ENCODE assay signal across 10 cellular contexts in genomic region chr12:3035815-3036702, GRCh38. TPM values are rescaled to one million over a fixed set of nuclear protein-coding genes. Genes with fewer than 3 reads are reported as not detected.
DNase-seq lines count a peak whose midpoint lies in the region; ATAC-seq and TF ChIP-seq lines count a peak whose summit lies in the region.
"Had no signal": no experiment of that assay in that cellular context is flagged by ENCODE, and none has a peak within 500 bp of the region (broad histone marks: within the 10 kb centered on the region; RNA-seq: fewer than 3 reads in every experiment).

No MANE protein-coding gene starts in this region.

- TF ChIP-seq RAD21 in Ishikawa (IDR thresholded peaks at IDR 0.05; ENCODE audit: low read depth): peak; percentile 26; the same call in 1 of the 2 replicates

- H3K36me3 Mint-ChIP-seq in Calu3 (ENCODE audit: insufficient read depth, unreplicated experiment) (peaks cover 10% of the 10 kb centered on the region), neural crest cell (ENCODE audit: low read depth) (no peaks in the 10 kb centered on the region)
- H3K36me3 Mint-ChIP-seq in activated T-cell treated with anti-CD3 and anti-CD28 coated beads, Interleukin-2, amount 50 U/mL, for 24 hours (ENCODE audit: low read depth): no peaks in the 10 kb centered on the region
- H3K36me3 Mint-ChIP-seq: activated naive CD8-positive, alpha-beta T cell treated with anti-CD3 and anti-CD28 coated beads, Interleukin-2, amount 10 ng/mL, durations not matched to agents 7 days and 5 days had no signal

- TF ChIP-seq CTCF in Calu3 (IDR thresholded peaks at IDR 0.05; ENCODE audit: unreplicated experiment) (peak; percentile 17), neural crest cell (conservative IDR thresholded peaks at IDR 0.05) (peak; percentile 65)

- CTCF ChIA-PET in Calu3 (lab: Charles Lee): no interaction called here

- no TSS peak for BruUV-seq in Calu3 (replicated peaks; lab: Mats Ljungman, UMichigan)

- no peak overlapping the region for H3K27ac Mint-ChIP-seq in Calu3 (ENCODE audit: unreplicated experiment)
- H3K27ac Mint-ChIP-seq in neural crest cell (ENCODE audit: unreplicated experiment): peak overlapping the region; percentile 44
- H3K27ac Mint-ChIP-seq in activated T-cell treated with anti-CD3 and anti-CD28 coated beads, Interleukin-2, amount 50 U/mL, for 24 hours: no peak overlapping the region
- H3K27ac Mint-ChIP-seq: activated naive CD8-positive, alpha-beta T cell treated with anti-CD3 and anti-CD28 coated beads, Interleukin-2, amount 10 ng/mL, durations not matched to agents 7 days and 5 days had no signal

- no peak for ATAC-seq in GM21526 (IDR thresholded peaks at IDR 0.05; ENCODE audit: low FRiP score, unreplicated experiment)
- no peak for ATAC-seq in HG03159 (IDR thresholded peaks at IDR 0.05; ENCODE audit: unreplicated experiment)
- no peak for ATAC-seq in HG02938 (IDR thresholded peaks at IDR 0.05; ENCODE audit: unreplicated experiment)

- H3K4me1 Mint-ChIP-seq in Calu3 (ENCODE audit: low read depth, unreplicated experiment) (no peaks in the 10 kb centered on the region), neural crest cell (peaks cover 21% of the 10 kb centered on the region)
- H3K4me1 Mint-ChIP-seq in activated T-cell treated with anti-CD3 and anti-CD28 coated beads, Interleukin-2, amount 50 U/mL, for 24 hours (ENCODE audit: low read depth): no peaks in the 10 kb centered on the region
- H3K4me1 Mint-ChIP-seq: activated naive CD8-positive, alpha-beta T cell treated with anti-CD3 and anti-CD28 coated beads, Interleukin-2, amount 10 ng/mL, durations not matched to agents 7 days and 5 days had no signal

- intact Hi-C loops in Calu3 (cut with micrococcal nuclease; ENCODE audit: unreplicated experiment): no loop called here

- DNase-seq in Calu3 (no peak), cerebellum (ENCODE audit: low spot score) (peak; percentile 73), neural crest cell (ENCODE audit: low read depth, low spot score) (no peak)
- no peak for DNase-seq in activated T-cell treated with anti-CD3 and anti-CD28 coated beads, Interleukin-2, amount 50 U/mL, for 24 hours
- DNase-seq: activated naive CD8-positive, alpha-beta T cell treated with anti-CD3 and anti-CD28 coated beads, Interleukin-2, amount 10 ng/mL, durations not matched to agents 7 days and 5 days; stimulated activated CD4-positive, alpha-beta T cell treated with anti-CD3 and anti-CD28 coated beads, Interleukin-4, amount 100 ng/mL, for 1 hour had no signal

- H3K9me3 Mint-ChIP-seq in Calu3 (ENCODE audit: low read depth, unreplicated experiment) (no peaks in the 10 kb centered on the region), neural crest cell (no peaks in the 10 kb centered on the region)
- H3K9me3 Mint-ChIP-seq in activated T-cell treated with anti-CD3 and anti-CD28 coated beads, Interleukin-2, amount 50 U/mL, for 24 hours: no peaks in the 10 kb centered on the region
- H3K9me3 Mint-ChIP-seq: activated naive CD8-positive, alpha-beta T cell treated with anti-CD3 and anti-CD28 coated beads, Interleukin-2, amount 10 ng/mL, durations not matched to agents 7 days and 5 days had no signal

- no peak for TF ChIP-seq EP300 in Ishikawa (IDR thresholded peaks at IDR 0.05; ENCODE audit: borderline replicate concordance)

- H3K27me3 Mint-ChIP-seq in Calu3 (ENCODE audit: unreplicated experiment) (no peaks in the 10 kb centered on the region), neural crest cell (ENCODE audit: low read depth) (no peaks in the 10 kb centered on the region)
- peaks cover 9% of the 10 kb centered on the region for H3K27me3 Mint-ChIP-seq in activated T-cell treated with anti-CD3 and anti-CD28 coated beads, Interleukin-2, amount 50 U/mL, for 24 hours

- no peak overlapping the region for H3K4me3 Mint-ChIP-seq in Calu3 (ENCODE audit: low read depth, unreplicated experiment)
- H3K4me3 Mint-ChIP-seq in neural crest cell: no peak overlapping the region
- no peak overlapping the region for H3K4me3 Mint-ChIP-seq in activated T-cell treated with anti-CD3 and anti-CD28 coated beads, Interleukin-2, amount 50 U/mL, for 24 hours
- H3K4me3 Mint-ChIP-seq: activated naive CD8-positive, alpha-beta T cell treated with anti-CD3 and anti-CD28 coated beads, Interleukin-2, amount 10 ng/mL, durations not matched to agents 7 days and 5 days had no signal

TF ChIP-seq in Ishikawa, 13 proteins besides CTCF, POLR2A, EP300 and RAD21:
- TF ChIP-seq YY1 (IDR thresholded peaks at IDR 0.05; ENCODE audit: low read depth) (no peak), USF1 (IDR thresholded peaks at IDR 0.05) (no peak), CREB1 (IDR thresholded peaks at IDR 0.05; ENCODE audit: low read depth) (no peak)
TF ChIP-seq in Ishikawa: peak in this region for 0.

RNA-seq across cellular contexts. Expression of gene TSPAN9, which starts 41.1 kb away (rescaled TPM):
- total RNA-seq in Calu3 (2022) (6.0 and 8.5 TPM in 2 replicates), cerebellum (70.4 TPM), neural crest cell (22.8 and 23.8 TPM in 2 replicates)
